Comparison of ENCODE assay signal across 9 cellular contexts in genomic region chr14:76203086-76204001, GRCh38. TPM values are rescaled to one million over a fixed set of nuclear protein-coding genes. Genes with fewer than 3 reads are reported as not detected.
DNase-seq lines count a peak whose midpoint lies in the region; ATAC-seq, FAIRE-seq and TF ChIP-seq lines count a peak whose summit lies in the region.
"Had no signal": no experiment of that assay in that cellular context is flagged by ENCODE, and none has a peak within 500 bp of the region (broad histone marks: within the 10 kb centered on the region; RNA-seq: fewer than 3 reads in every experiment).

No MANE protein-coding gene starts in this region.

- no peak overlapping the region for H2BK12ac ChIP-seq in H1 (ENCODE audit: low read depth, low read length)

- POLR2A ChIA-PET in H1 (lab: Charles Lee; ENCODE audit: partially characterized antibody) = interaction anchor here (1.1 to 1.3 kb wide), 2 partner anchors 9 to 11 kb away, joined by 3 read pairs; no protein-coding TSS in a partner anchor

- H4K5ac ChIP-seq in H1 (ENCODE audit: insufficient read length, low read depth, low read length) = no peak overlapping the region

- H3K27ac ChIP-seq in H1 (ENCODE audit: low read depth, low read length) = no peak overlapping the region
- no peak overlapping the region for H3K27ac ChIP-seq in thyroid gland

- no peak overlapping the region for H2BK5ac ChIP-seq in H1 (ENCODE audit: low read depth, low read length)

- TF ChIP-seq RAD21 in H1 (IDR thresholded peaks at IDR 0.05 in 1 of 2, conservative IDR thresholded peaks at IDR 0.05 in 1 of 2; ENCODE audit: low read depth in 2 of 2, low read length in 2 of 2) = no peak

- no peak overlapping the region for H2BK20ac ChIP-seq in H1 (ENCODE audit: low read length)

- H3K9me3 ChIP-seq in H1 (ENCODE audit: insufficient read depth in 2 of 2, low read depth in 1 of 2, low read length in 1 of 2) (0 out of 4 replicates have a peak, but pooled peaks cover 0 to 2% of the 10 kb centered on the region in 2 experiments), thyroid gland (no peaks in the 10 kb centered on the region)

- DNase-seq in A172 (ENCODE audit: low spot score) (peak; percentile 85), H1 (ENCODE audit: low read depth in 1 of 2, low spot score in 2 of 2) (peak in 1 of 2 experiments; percentile 5), skeletal muscle cell (ENCODE audit: low read depth) (peak; percentile 92), retina (no peak), DMS 273 treated with DMSO at 0.1 percent for 48 hours (lab: John Stamatoyannopoulos, UW) (no peak), thyroid gland (no peak)
- DNase-seq: activated T-cell treated with anti-CD3 and anti-CD28 coated beads, Interleukin-2, amount 50 U/mL, for 4 hours had no signal

- no peaks in the 10 kb centered on the region for H3K79me1 ChIP-seq in H1 (ENCODE audit: low read depth, low read length)

- no peak overlapping the region for H2BK15ac ChIP-seq in H1 (ENCODE audit: low read length)

- peaks cover 0 to 26% (median 12%) of the 10 kb centered on the region in 4 experiments; a peak in 5 of 8 replicates for H3K36me3 ChIP-seq in H1 (ENCODE audit: control insufficient read depth in 2 of 4, insufficient read depth in 4 of 4, low read length in 3 of 4)
- H3K36me3 ChIP-seq in thyroid gland = peaks cover 9 to 20% of the 10 kb centered on the region in 2 donors

- H2AK5ac ChIP-seq in H1 (ENCODE audit: low read depth, low read length) = no peak overlapping the region

- H3K27me3 ChIP-seq in H1 (replicated peaks in 1 of 4; ENCODE audit: control insufficient read depth in 3 of 4, extremely low read depth in 1 of 4, insufficient read depth in 3 of 4, low read length in 3 of 4) = no peaks in the 10 kb centered on the region
- no peaks in the 10 kb centered on the region for H3K27me3 ChIP-seq in thyroid gland

- no peak overlapping the region for H3K4me2 ChIP-seq in H1 (ENCODE audit: insufficient read depth in 1 of 2, low read depth in 2 of 2, low read length in 2 of 2)

- no peak overlapping the region for H3K23ac ChIP-seq in H1 (ENCODE audit: insufficient read length)

- no peaks in the 10 kb centered on the region for H3K79me2 ChIP-seq in H1 (ENCODE audit: control insufficient read depth in 1 of 2, insufficient read depth in 2 of 2, low read length in 2 of 2)

- H3K14ac ChIP-seq in H1 (ENCODE audit: insufficient read length) = no peak overlapping the region

- H3K4me1 ChIP-seq in H1 (replicated peaks in 1 of 4; ENCODE audit: control insufficient read depth in 3 of 4, insufficient read depth in 4 of 4, low read length in 3 of 4) (peaks cover 0 to 2% (median 0%) of the 10 kb centered on the region in 4 experiments; a peak in 2 of 7 replicates), thyroid gland (no peaks in the 10 kb centered on the region)

- H3K56ac ChIP-seq in H1 (replicated peaks; ENCODE audit: insufficient read length, low read depth, low read length) = no peak overlapping the region

- TF ChIP-seq POLR2A in H1 (IDR thresholded peaks at IDR 0.05; ENCODE audit: control extremely low read depth in 1 of 2, low read depth in 2 of 2, low read length in 2 of 2) (0 out of 3 replicates have a peak, but pooled peaks of 1 of the 2 experiments have one; percentile 32), thyroid gland (IDR thresholded peaks at IDR 0.05) (no peak)

- no peak for TF ChIP-seq EP300 in H1 (IDR thresholded peaks at IDR 0.05; ENCODE audit: borderline replicate concordance in 1 of 2, low read depth in 2 of 2, low read length in 2 of 2)

- WGBS in H1 (ENCODE audit: extremely low coverage in 1 of 2, insufficient coverage in 1 of 2, insufficient read length in 1 of 2, insufficient replicate concordance in 2 of 2, low coverage in 1 of 2, low lambda C conversion rate in 2 of 2, missing lambda C conversion rate in 1 of 2), 2 experiments = 91% methylated on average over 11 of the region's 11 CpGs; no CpG with 5 or more reads in 1 of the 2 experiments
- 88 to 91% methylated on average over 11 of the region's 11 CpGs for WGBS in thyroid gland, 2 donors

- H3K4ac ChIP-seq in H1 (replicated peaks; ENCODE audit: insufficient read length, low read depth, low read length) = no peak overlapping the region

- ATAC-seq in GM18867 (IDR thresholded peaks at IDR 0.05; ENCODE audit: unreplicated experiment) (peak; percentile 55), HG03280 (IDR thresholded peaks at IDR 0.05; ENCODE audit: unreplicated experiment) (peak; percentile 68)

- no peaks in the 10 kb centered on the region for H3K23me2 ChIP-seq in H1 (ENCODE audit: low read depth, low read length)

- intact Hi-C loops in thyroid gland (cut with DNase I) = no loop called here

- FAIRE-seq in H1 (lab: Jason Lieb, UNC) = no peak

- H2BK120ac ChIP-seq in H1 (replicated peaks; ENCODE audit: low read depth, low read length) = no peak overlapping the region

- TF ChIP-seq CTCF in H1 (IDR thresholded peaks at IDR 0.05; ENCODE audit: control extremely low read depth in 1 of 3, insufficient read depth in 1 of 3, low read depth in 1 of 3, low read length in 3 of 3) (no peak), thyroid gland (IDR thresholded peaks at IDR 0.05) (no peak)

- H2AFZ ChIP-seq in H1 (ENCODE audit: low read length) = no peak overlapping the region

- no peak overlapping the region for H4K91ac ChIP-seq in H1 (replicated peaks; ENCODE audit: insufficient read length, low read length)

- H3K9ac ChIP-seq in H1 (replicated peaks in 1 of 4; ENCODE audit: extremely low read depth in 1 of 4, low read depth in 3 of 4, low read length in 3 of 4) = no peak overlapping the region

- no peak overlapping the region for H3K18ac ChIP-seq in H1 (ENCODE audit: extremely low read depth, low read length)

- CTCF ChIA-PET in H1 (lab: Charles Lee; ENCODE audit: partially characterized antibody) = interaction anchor here (0.8 to 2.1 kb wide), 2 partner anchors 149 to 212 kb away, joined by 3 to 7 read pairs; no protein-coding TSS in a partner anchor

- H3K4me3 ChIP-seq in H1 (ENCODE audit: extremely low read depth in 1 of 4, insufficient read depth in 2 of 4, low read depth in 3 of 4, low read length in 4 of 4) (no peak overlapping the region), skeletal muscle cell (ENCODE audit: low read depth, low read length) (no peak overlapping the region), thyroid gland (replicated peaks in 1 of 3) (no peak overlapping the region)

- no peak overlapping the region for H4K8ac ChIP-seq in H1 (ENCODE audit: extremely low read depth, insufficient read depth, low read length)

- H4K20me1 ChIP-seq in H1 (replicated peaks in 1 of 2; ENCODE audit: control insufficient read depth in 1 of 2, insufficient read depth in 2 of 2, low read length in 2 of 2) = peaks cover 3 to 4% of the 10 kb centered on the region in 2 experiments

TF ChIP-seq in H1, 55 proteins besides CTCF, POLR2A, EP300 and RAD21:
- TF ChIP-seq ATF3 (IDR thresholded peaks at IDR 0.05; ENCODE audit: insufficient read depth, low read depth, low read length) (no peak), POLR2AphosphoS5 (IDR thresholded peaks at IDR 0.05; ENCODE audit: low read depth, low read length) (peak; percentile 62)

RNA-seq across cellular contexts. Expression of gene GPATCH2L, which starts 51.6 kb away (rescaled TPM):
- total RNA-seq in A172 (2014; rRNA removed; shearing (Covaris generic)) = 30.4 and 41.2 TPM in 2 replicates
- total RNA-seq in H1 (2021; fragmentation: NEBNext Ultra II Directional; extraction: Animal tissue kit (Norgen Biotek cat#: 25700)) = 54.9 and 56.1 TPM in 2 replicates
- 26.0 and 36.9 TPM in 2 replicates for polyA plus RNA-seq in H1 (2011; rRNA removed)
- 42.9 TPM for polyA plus RNA-seq in H1 (2011; cell fraction: cytosol; rRNA removed)
- 58.6 TPM for polyA plus RNA-seq in H1 (2011; cell fraction: nucleus; rRNA removed)
- 25.5 to 35.7 TPM (median 30.8 TPM) in 4 replicates for polyA plus RNA-seq in H1 (2012, experiment 1 of 2)
- polyA plus RNA-seq in H1 (2012, experiment 2 of 2) = 2.3 TPM
- polyA plus RNA-seq in H1 (2013, experiment 1 of 2) = 19.0 TPM
- 18.2 TPM for polyA plus RNA-seq in H1 (2013, experiment 2 of 2)
- polyA minus RNA-seq in H1 (2011; rRNA and poly(A)+ RNA removed) = 96.6 and 98.9 TPM in 2 replicates
- 32.0 TPM for polyA minus RNA-seq in H1 (2011; cell fraction: cytosol; rRNA and poly(A)+ RNA removed)
- 106 TPM for polyA minus RNA-seq in H1 (2011; cell fraction: nucleus; rRNA and poly(A)+ RNA removed)
- 100 to 1,000 TPM in 2 of 4 donors, 10 to 100 TPM in 2; 40.8 to 170 (median 84.8) TPM for total RNA-seq in thyroid gland

Comparison
In these comparisons a context has a peak if more than half of its experiments do, and no peak if none do; other contexts are left out.
1. DNase-seq: peak in A172 (single experiment) and skeletal muscle cell (single experiment); none in retina (single experiment), DMS 273 treated with DMSO at 0.1 percent for 48 hours (single experiment) and thyroid gland (0 of 2).